ENCODE assay signal across 1 cellular context in genomic region chr12:113208041-113208934, GRCh38.
TF ChIP-seq lines count a peak whose summit lies in the region.

No MANE protein-coding gene starts in this region.

TF ChIP-seq in GM12878, 131 proteins besides CTCF, POLR2A, EP300 and RAD21 (continued from another document):
- TF ChIP-seq, protein P1, sequence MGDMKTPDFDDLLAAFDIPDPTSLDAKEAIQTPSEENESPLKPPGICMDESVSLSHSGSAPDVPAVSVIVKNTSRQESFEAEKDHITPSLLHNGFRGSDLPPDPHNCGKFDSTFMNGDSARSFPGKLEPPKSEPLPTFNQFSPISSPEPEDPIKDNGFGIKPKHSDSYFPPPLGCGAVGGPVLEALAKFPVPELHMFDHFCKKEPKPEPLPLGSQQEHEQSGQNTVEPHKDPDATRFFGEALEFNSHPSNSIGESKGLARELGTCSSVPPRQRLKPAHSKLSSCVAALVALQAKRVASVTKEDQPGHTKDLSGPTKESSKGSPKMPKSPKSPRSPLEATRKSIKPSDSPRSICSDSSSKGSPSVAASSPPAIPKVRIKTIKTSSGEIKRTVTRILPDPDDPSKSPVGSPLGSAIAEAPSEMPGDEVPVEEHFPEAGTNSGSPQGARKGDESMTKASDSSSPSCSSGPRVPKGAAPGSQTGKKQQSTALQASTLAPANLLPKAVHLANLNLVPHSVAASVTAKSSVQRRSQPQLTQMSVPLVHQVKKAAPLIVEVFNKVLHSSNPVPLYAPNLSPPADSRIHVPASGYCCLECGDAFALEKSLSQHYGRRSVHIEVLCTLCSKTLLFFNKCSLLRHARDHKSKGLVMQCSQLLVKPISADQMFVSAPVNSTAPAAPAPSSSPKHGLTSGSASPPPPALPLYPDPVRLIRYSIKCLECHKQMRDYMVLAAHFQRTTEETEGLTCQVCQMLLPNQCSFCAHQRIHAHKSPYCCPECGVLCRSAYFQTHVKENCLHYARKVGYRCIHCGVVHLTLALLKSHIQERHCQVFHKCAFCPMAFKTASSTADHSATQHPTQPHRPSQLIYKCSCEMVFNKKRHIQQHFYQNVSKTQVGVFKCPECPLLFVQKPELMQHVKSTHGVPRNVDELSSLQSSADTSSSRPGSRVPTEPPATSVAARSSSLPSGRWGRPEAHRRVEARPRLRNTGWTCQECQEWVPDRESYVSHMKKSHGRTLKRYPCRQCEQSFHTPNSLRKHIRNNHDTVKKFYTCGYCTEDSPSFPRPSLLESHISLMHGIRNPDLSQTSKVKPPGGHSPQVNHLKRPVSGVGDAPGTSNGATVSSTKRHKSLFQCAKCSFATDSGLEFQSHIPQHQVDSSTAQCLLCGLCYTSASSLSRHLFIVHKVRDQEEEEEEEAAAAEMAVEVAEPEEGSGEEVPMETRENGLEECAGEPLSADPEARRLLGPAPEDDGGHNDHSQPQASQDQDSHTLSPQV (IDR thresholded peaks at IDR 0.05): peak; percentile 91
- TF ChIP-seq FOXK2 (IDR thresholded peaks at IDR 0.05) (no peak; the same call in 1 of the 2 replicates), FOS (IDR thresholded peaks at IDR 0.05; ENCODE audit: borderline replicate concordance, extremely low read depth, insufficient read length) (no peak), KAT2A (conservative IDR thresholded peaks at IDR 0.05; ENCODE audit: control insufficient read depth, low read depth, low read length) (no peak), RBBP5 (conservative IDR thresholded peaks at IDR 0.05) (peak; percentile 97; the same call in 1 of the 2 replicates), SUZ12 (IDR thresholded peaks at IDR 0.05; ENCODE audit: unreplicated experiment) (no peak), MYB (IDR thresholded peaks at IDR 0.05; ENCODE audit: borderline replicate concordance, low read depth, low read length) (peak; percentile 45; the same call in 1 of the 2 replicates), TCF7 (IDR thresholded peaks at IDR 0.05; ENCODE audit: borderline replicate concordance) (peak; percentile 92), ELK1 (IDR thresholded peaks at IDR 0.05; ENCODE audit: low read depth, low read length) (no peak; the same call in 1 of the 2 replicates), CHD4 (IDR thresholded peaks at IDR 0.05) (no peak), GATAD2B (conservative IDR thresholded peaks at IDR 0.05; ENCODE audit: low read depth) (peak; percentile 91; the same call in 1 of the 2 replicates), HDAC6 (IDR thresholded peaks at IDR 0.05; ENCODE audit: unreplicated experiment) (no peak), MXI1 (IDR thresholded peaks at IDR 0.05; ENCODE audit: low read depth, low read length) (no peak; the same call in none of the 2 replicates), RAD51 (IDR thresholded peaks at IDR 0.05) (peak; percentile 61), CREB1 (IDR thresholded peaks at IDR 0.05; ENCODE audit: low read depth) (peak; percentile 72), DPF2 (IDR thresholded peaks at IDR 0.05) (peak; percentile 97), CREM (IDR thresholded peaks at IDR 0.05; ENCODE audit: low read depth) (peak; percentile 85), SMC3 (IDR thresholded peaks at IDR 0.05; ENCODE audit: borderline replicate concordance, low read length) (no peak), SRF (IDR thresholded peaks at IDR 0.05; ENCODE audit: low read depth in 2 of 2, low read length in 2 of 2) (peak in 1 of 2 experiments; percentile 52; a peak in 1 of 4 replicates), NKRF (conservative IDR thresholded peaks at IDR 0.05) (0 out of 2 replicates have a peak, but pooled peaks have one; percentile 13)
- TF ChIP-seq, protein P2, sequence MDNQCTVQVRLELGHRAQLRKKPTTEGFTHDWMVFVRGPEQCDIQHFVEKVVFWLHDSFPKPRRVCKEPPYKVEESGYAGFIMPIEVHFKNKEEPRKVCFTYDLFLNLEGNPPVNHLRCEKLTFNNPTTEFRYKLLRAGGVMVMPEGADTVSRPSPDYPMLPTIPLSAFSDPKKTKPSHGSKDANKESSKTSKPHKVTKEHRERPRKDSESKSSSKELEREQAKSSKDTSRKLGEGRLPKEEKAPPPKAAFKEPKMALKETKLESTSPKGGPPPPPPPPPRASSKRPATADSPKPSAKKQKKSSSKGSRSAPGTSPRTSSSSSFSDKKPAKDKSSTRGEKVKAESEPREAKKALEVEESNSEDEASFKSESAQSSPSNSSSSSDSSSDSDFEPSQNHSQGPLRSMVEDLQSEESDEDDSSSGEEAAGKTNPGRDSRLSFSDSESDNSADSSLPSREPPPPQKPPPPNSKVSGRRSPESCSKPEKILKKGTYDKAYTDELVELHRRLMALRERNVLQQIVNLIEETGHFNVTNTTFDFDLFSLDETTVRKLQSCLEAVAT (IDR thresholded peaks at IDR 0.05): peak; percentile 99
